1 cellular context compared by ENCODE assay signal in genomic region chr3:15305366-15305844, GRCh38.
TF ChIP-seq lines count a peak whose summit lies in the region.

No MANE protein-coding gene starts in this region.

TF ChIP-seq in K562, 482 proteins besides CTCF, POLR2A, EP300 and RAD21 (continued from another document and continues in another):
- TF ChIP-seq, protein P1, sequence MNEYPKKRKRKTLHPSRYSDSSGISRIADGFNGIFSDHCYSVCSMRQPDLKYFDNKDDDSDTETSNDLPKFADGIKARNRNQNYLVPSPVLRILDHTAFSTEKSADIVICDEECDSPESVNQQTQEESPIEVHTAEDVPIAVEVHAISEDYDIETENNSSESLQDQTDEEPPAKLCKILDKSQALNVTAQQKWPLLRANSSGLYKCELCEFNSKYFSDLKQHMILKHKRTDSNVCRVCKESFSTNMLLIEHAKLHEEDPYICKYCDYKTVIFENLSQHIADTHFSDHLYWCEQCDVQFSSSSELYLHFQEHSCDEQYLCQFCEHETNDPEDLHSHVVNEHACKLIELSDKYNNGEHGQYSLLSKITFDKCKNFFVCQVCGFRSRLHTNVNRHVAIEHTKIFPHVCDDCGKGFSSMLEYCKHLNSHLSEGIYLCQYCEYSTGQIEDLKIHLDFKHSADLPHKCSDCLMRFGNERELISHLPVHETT (CRISPR knock-in tag; conservative IDR thresholded peaks at IDR 0.05 in 1 of 2, IDR thresholded peaks at IDR 0.05 in 1 of 2), result no peak; a peak in 1 of 4 replicates
- TF ChIP-seq SP2 (IDR thresholded peaks at IDR 0.05; ENCODE audit: extremely low read depth, low read depth, low read length, poor library complexity, severe bottlenecking) (no peak), TRIM25 (IDR thresholded peaks at IDR 0.05; ENCODE audit: borderline replicate concordance) (no peak), IRF2 (CRISPR knock-in tag; IDR thresholded peaks at IDR 0.05) (no peak), ZZZ3 (IDR thresholded peaks at IDR 0.05) (no peak), MECOM (CRISPR knock-in tag; IDR thresholded peaks at IDR 0.05) (peak; percentile 95), HDAC2 (IDR thresholded peaks at IDR 0.05) (peak; percentile 96), LCOR (CRISPR knock-in tag; IDR thresholded peaks at IDR 0.05) (peak; percentile 55; the same call in 1 of the 2 replicates), FOXA1 (IDR thresholded peaks at IDR 0.05; ENCODE audit: borderline replicate concordance) (no peak), RBM39 (optimal IDR thresholded peaks at IDR 0.05; ENCODE audit: low read depth, low read length) (no peak), RBM14 (IDR thresholded peaks at IDR 0.05; ENCODE audit: borderline replicate concordance, insufficient read depth, low read depth, low read length) (no peak), NCOA4 (IDR thresholded peaks at IDR 0.05; ENCODE audit: partially characterized antibody) (no peak), MCM7 (IDR thresholded peaks at IDR 0.05) (no peak), MBD2 (IDR thresholded peaks at IDR 0.05; ENCODE audit: borderline replicate concordance, low read depth) (peak; percentile 72), ZBTB11 (CRISPR knock-in tag; IDR thresholded peaks at IDR 0.05) (peak in 1 of 3 experiments; percentile 38; a peak in 1 of 6 replicates), POLR2AphosphoS2 (IDR thresholded peaks at IDR 0.05; ENCODE audit: low read length) (no peak), CAMTA2 (CRISPR knock-in tag; conservative IDR thresholded peaks at IDR 0.05) (no peak), GTF2E2 (tag; IDR thresholded peaks at IDR 0.05) (no peak), ZNF586 (CRISPR knock-in tag; conservative IDR thresholded peaks at IDR 0.05) (0 out of 2 replicates have a peak, but pooled peaks have one; percentile 52), NCOA1 (IDR thresholded peaks at IDR 0.05; ENCODE audit: low read depth) (peak; percentile 85), TCF15 (CRISPR knock-in tag; IDR thresholded peaks at IDR 0.05) (0 out of 2 replicates have a peak, but pooled peaks have one; percentile 46), ERF (CRISPR knock-in tag; IDR thresholded peaks at IDR 0.05) (0 out of 2 replicates have a peak, but pooled peaks have one; percentile 10), HLTF (IDR thresholded peaks at IDR 0.05) (peak; percentile 53; the same call in 1 of the 2 replicates), XRCC3 (IDR thresholded peaks at IDR 0.05) (no peak), ZNF280A (IDR thresholded peaks at IDR 0.05; ENCODE audit: low read depth, partially characterized antibody) (no peak), RBM15 (IDR thresholded peaks at IDR 0.05; ENCODE audit: insufficient read depth, low read length) (no peak), ZNF699 (CRISPR knock-in tag; IDR thresholded peaks at IDR 0.05; ENCODE audit: insufficient replicate concordance) (no peak), RAD51 (IDR thresholded peaks at IDR 0.05; ENCODE audit: borderline replicate concordance, low read depth) (no peak; the same call in 1 of the 2 replicates), CHD1 (IDR thresholded peaks at IDR 0.05; ENCODE audit: low read length) (no peak), PCBP1 (IDR thresholded peaks at IDR 0.05; ENCODE audit: low read depth, low read length, poor library complexity, severe bottlenecking) (no peak), HINFP (tag; conservative IDR thresholded peaks at IDR 0.05; ENCODE audit: low read depth) (no peak), ZNF695 (CRISPR knock-in tag; IDR thresholded peaks at IDR 0.05) (no peak), PURB (CRISPR knock-in tag; IDR thresholded peaks at IDR 0.05; ENCODE audit: low read depth) (no peak), ZBTB17 (CRISPR knock-in tag; IDR thresholded peaks at IDR 0.05) (0 out of 2 replicates have a peak, but pooled peaks have one; percentile 44), ZNF444 (CRISPR knock-in tag; IDR thresholded peaks at IDR 0.05) (peak; percentile 70)
- TF ChIP-seq, protein P2, sequence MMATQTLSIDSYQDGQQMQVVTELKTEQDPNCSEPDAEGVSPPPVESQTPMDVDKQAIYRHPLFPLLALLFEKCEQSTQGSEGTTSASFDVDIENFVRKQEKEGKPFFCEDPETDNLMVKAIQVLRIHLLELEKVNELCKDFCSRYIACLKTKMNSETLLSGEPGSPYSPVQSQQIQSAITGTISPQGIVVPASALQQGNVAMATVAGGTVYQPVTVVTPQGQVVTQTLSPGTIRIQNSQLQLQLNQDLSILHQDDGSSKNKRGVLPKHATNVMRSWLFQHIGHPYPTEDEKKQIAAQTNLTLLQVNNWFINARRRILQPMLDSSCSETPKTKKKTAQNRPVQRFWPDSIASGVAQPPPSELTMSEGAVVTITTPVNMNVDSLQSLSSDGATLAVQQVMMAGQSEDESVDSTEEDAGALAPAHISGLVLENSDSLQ (IDR thresholded peaks at IDR 0.05), result peak; percentile 91
- TF ChIP-seq, protein P3, sequence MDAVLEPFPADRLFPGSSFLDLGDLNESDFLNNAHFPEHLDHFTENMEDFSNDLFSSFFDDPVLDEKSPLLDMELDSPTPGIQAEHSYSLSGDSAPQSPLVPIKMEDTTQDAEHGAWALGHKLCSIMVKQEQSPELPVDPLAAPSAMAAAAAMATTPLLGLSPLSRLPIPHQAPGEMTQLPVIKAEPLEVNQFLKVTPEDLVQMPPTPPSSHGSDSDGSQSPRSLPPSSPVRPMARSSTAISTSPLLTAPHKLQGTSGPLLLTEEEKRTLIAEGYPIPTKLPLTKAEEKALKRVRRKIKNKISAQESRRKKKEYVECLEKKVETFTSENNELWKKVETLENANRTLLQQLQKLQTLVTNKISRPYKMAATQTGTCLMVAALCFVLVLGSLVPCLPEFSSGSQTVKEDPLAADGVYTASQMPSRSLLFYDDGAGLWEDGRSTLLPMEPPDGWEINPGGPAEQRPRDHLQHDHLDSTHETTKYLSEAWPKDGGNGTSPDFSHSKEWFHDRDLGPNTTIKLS (IDR thresholded peaks at IDR 0.05; ENCODE audit: borderline replicate concordance, low read depth), result 0 out of 2 replicates have a peak, but pooled peaks have one; percentile 20
- TF ChIP-seq, protein P4, sequence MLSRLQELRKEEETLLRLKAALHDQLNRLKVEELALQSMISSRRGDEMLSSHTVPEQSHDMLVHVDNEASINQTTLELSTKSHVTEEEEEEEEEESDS (CRISPR knock-in tag; IDR thresholded peaks at IDR 0.05), result no peak
- TF ChIP-seq, protein P5, sequence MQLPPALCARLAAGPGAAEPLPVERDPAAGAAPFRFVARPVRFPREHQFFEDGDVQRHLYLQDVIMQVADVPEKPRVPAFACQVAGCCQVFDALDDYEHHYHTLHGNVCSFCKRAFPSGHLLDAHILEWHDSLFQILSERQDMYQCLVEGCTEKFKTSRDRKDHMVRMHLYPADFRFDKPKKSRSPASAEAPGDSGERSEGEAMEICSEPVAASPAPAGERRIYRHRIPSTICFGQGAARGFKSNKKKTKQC (CRISPR knock-in tag; IDR thresholded peaks at IDR 0.05), result no peak
- TF ChIP-seq, protein P6, sequence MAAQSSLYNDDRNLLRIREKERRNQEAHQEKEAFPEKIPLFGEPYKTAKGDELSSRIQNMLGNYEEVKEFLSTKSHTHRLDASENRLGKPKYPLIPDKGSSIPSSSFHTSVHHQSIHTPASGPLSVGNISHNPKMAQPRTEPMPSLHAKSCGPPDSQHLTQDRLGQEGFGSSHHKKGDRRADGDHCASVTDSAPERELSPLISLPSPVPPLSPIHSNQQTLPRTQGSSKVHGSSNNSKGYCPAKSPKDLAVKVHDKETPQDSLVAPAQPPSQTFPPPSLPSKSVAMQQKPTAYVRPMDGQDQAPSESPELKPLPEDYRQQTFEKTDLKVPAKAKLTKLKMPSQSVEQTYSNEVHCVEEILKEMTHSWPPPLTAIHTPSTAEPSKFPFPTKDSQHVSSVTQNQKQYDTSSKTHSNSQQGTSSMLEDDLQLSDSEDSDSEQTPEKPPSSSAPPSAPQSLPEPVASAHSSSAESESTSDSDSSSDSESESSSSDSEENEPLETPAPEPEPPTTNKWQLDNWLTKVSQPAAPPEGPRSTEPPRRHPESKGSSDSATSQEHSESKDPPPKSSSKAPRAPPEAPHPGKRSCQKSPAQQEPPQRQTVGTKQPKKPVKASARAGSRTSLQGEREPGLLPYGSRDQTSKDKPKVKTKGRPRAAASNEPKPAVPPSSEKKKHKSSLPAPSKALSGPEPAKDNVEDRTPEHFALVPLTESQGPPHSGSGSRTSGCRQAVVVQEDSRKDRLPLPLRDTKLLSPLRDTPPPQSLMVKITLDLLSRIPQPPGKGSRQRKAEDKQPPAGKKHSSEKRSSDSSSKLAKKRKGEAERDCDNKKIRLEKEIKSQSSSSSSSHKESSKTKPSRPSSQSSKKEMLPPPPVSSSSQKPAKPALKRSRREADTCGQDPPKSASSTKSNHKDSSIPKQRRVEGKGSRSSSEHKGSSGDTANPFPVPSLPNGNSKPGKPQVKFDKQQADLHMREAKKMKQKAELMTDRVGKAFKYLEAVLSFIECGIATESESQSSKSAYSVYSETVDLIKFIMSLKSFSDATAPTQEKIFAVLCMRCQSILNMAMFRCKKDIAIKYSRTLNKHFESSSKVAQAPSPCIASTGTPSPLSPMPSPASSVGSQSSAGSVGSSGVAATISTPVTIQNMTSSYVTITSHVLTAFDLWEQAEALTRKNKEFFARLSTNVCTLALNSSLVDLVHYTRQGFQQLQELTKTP (IDR thresholded peaks at IDR 0.05; ENCODE audit: low read depth in 1 of 2, partially characterized antibody in 2 of 2), result peak in 1 of 2 experiments; percentile 72
- TF ChIP-seq, protein P7, sequence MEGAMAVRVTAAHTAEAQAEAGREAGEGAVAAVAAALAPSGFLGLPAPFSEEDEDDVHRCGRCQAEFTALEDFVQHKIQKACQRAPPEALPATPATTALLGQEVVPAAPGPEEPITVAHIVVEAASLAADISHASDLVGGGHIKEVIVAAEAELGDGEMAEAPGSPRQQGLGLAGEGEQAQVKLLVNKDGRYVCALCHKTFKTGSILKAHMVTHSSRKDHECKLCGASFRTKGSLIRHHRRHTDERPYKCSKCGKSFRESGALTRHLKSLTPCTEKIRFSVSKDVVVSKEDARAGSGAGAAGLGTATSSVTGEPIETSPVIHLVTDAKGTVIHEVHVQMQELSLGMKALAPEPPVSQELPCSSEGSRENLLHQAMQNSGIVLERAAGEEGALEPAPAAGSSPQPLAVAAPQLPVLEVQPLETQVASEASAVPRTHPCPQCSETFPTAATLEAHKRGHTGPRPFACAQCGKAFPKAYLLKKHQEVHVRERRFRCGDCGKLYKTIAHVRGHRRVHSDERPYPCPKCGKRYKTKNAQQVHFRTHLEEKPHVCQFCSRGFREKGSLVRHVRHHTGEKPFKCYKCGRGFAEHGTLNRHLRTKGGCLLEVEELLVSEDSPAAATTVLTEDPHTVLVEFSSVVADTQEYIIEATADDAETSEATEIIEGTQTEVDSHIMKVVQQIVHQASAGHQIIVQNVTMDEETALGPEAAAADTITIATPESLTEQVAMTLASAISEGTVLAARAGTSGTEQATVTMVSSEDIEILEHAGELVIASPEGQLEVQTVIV (CRISPR knock-in tag; IDR thresholded peaks at IDR 0.05; ENCODE audit: borderline replicate concordance), result no peak
